In the genomic region with DNA sequence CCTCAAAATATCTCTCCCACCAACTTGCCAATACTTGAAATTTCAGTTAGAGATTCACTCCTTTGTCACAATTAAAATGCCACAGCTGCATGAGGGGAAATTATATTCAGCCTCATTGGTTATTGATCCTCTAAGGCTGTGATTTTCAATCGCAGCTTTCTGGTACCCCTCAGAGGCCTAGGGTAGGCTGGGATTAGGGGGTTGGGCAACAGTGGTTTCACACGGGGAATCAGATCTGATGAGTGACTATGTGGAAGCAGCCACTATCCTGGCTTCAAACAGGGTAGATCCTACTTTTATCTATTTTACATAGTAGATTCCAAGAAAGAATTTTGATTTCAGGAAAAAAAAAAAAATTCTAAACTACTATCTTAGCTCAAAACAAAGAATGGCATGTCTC, we compare ENCODE assay signal across 7 cellular contexts.
"Had no signal": no experiment of that assay in that cellular context is flagged by ENCODE, and none has a peak within 500 bp of the region (broad histone marks: within the 10 kb centered on the region; RNA-seq: fewer than 3 reads in every experiment).

No MANE protein-coding gene starts in this region.

- H3K4me1 ChIP-seq: HAP-1 had no signal

- DNase-seq: GOT3, HFFc6, IMR-90, KG1 had no signal

- H3K4me3 Mint-ChIP-seq: HFFc6 had no signal

- H3K36me3 ChIP-seq: HAP-1 had no signal

- H3K4me3 ChIP-seq: HAP-1, K562 had no signal

- ATAC-seq: HCT116, K562 had no signal

- H3K9me3 ChIP-seq: HAP-1 had no signal

- H3K27ac Mint-ChIP-seq: HFFc6 had no signal
